ENCODE assay signal across 26 cellular contexts in the genomic region with DNA sequence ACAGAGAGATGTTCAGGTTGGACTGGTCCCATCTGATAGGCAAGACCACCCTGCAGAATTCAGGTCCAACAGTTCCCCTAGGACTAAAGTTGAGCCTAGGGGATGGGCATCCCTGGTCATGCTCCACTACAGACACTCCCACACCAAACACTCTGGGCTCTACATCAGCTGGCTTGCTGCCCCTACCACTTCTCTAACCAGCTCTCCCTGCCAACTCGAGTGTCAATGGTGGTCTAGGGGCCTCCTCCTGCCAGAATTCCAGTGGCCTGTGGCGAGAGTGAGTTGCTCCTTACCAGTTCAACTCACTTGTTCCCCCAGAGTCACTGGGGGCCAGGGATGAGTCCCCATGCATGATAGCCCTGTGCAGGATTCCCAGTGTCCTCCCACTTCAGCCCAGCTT.
"Had no signal": no experiment of that assay in that cellular context is flagged by ENCODE, and none has a peak within 500 bp of the region (broad histone marks: within the 10 kb centered on the region; RNA-seq: fewer than 3 reads in every experiment).

No MANE protein-coding gene starts in this region.

- H3K4me1 ChIP-seq: neural progenitor cell, parathyroid adenoma, psoas muscle, right lobe of liver, sigmoid colon, stomach, tibial nerve, upper lobe of left lung, vagina had no signal

- H3K27me3 Mint-ChIP-seq: progenitor cell of endocrine pancreas; stimulated activated naive B cell treated with anti-CD40 and anti-IgM and Interleukin-4, amounts not matched to agents 10 μg/mL and 1 μg/mL and 100 μg/mL, for 72 hours; stimulated activated naive CD8-positive, alpha-beta T cell treated with anti-CD3 and anti-CD28 coated beads, Interleukin-15, Interleukin-2, amounts not matched to agents 100 ng/mL and 50 ng/mL, for 24 hours had no signal

- H3K27ac Mint-ChIP-seq: natural killer cell; nephron; neural progenitor cell; progenitor cell of endocrine pancreas; stimulated activated effector memory CD8-positive, alpha-beta T cell treated with anti-CD3 and anti-CD28 coated beads, Interleukin-12 subunit alpha, Interleukin-12 subunit beta, amount 100 ng/mL, for 72 hours; stimulated activated naive B cell treated with anti-CD40 and anti-IgM and Interleukin-4, amounts not matched to agents 10 μg/mL and 1 μg/mL and 100 μg/mL, for 72 hours; stimulated activated naive CD8-positive, alpha-beta T cell treated with anti-CD3 and anti-CD28 coated beads, Interleukin-15, Interleukin-2, amounts not matched to agents 100 ng/mL and 50 ng/mL, for 24 hours had no signal

- H3K9me3 ChIP-seq: ovary, psoas muscle, right lobe of liver, upper lobe of left lung, vagina had no signal

- H3K36me3 ChIP-seq: neural progenitor cell, ovary, right lobe of liver, sigmoid colon, stomach, tibial nerve, upper lobe of left lung, vagina had no signal

- DNase-seq: natural killer cell; occipital lobe; ovary; posterior cingulate gyrus; psoas muscle; right cardiac atrium; right lobe of liver; sigmoid colon; small intestine; stimulated activated CD4-positive, alpha-beta T cell treated with anti-CD3 and anti-CD28 coated beads, Interleukin-15, amount 100 ng/mL, for 24 hours; stimulated activated CD4-positive, alpha-beta T cell treated with anti-CD3 and anti-CD28 coated beads, Interleukin-2, amount 100 ng/mL, for 24 hours; stimulated activated CD4-positive, alpha-beta T cell treated with anti-CD3 and anti-CD28 coated beads, Interleukin-2, amount 100 ng/mL, for 48 hours; stimulated activated CD4-positive, alpha-beta T cell treated with anti-CD3 and anti-CD28 coated beads, Interleukin-4, amount 100 ng/mL, for 24 hours; stimulated activated naive B cell treated with anti-CD40 and anti-IgM and Interleukin-4, amounts not matched to agents 10 μg/mL and 1 μg/mL and 100 μg/mL, for 72 hours; stimulated activated naive CD4-positive, alpha-beta T cell treated with Interleukin-2 at 50 U/mL for 16 hours; stomach; trophoblast cell had no signal

- H3K36me3 Mint-ChIP-seq: natural killer cell; stimulated activated effector memory CD8-positive, alpha-beta T cell treated with anti-CD3 and anti-CD28 coated beads, Interleukin-12 subunit alpha, Interleukin-12 subunit beta, amount 100 ng/mL, for 72 hours had no signal

- H3K4me3 ChIP-seq: neural progenitor cell, ovary, psoas muscle, right lobe of liver, sigmoid colon, stomach, tibial nerve, upper lobe of left lung, vagina had no signal

- H3K4me1 Mint-ChIP-seq: natural killer cell; stimulated activated effector memory CD8-positive, alpha-beta T cell treated with anti-CD3 and anti-CD28 coated beads, Interleukin-12 subunit alpha, Interleukin-12 subunit beta, amount 100 ng/mL, for 72 hours; stimulated activated naive B cell treated with anti-CD40 and anti-IgM and Interleukin-4, amounts not matched to agents 10 μg/mL and 1 μg/mL and 100 μg/mL, for 72 hours had no signal

- H3K27ac ChIP-seq: neural progenitor cell, ovary, parathyroid adenoma, psoas muscle, right lobe of liver, sigmoid colon, stomach, tibial nerve, upper lobe of left lung, vagina had no signal

- ATAC-seq: natural killer cell; psoas muscle; right cardiac atrium; right lobe of liver; stimulated activated effector memory CD8-positive, alpha-beta T cell treated with anti-CD3 and anti-CD28 coated beads, Interleukin-12 subunit alpha, Interleukin-12 subunit beta, amount 100 ng/mL, for 72 hours; stimulated activated naive B cell treated with anti-CD40 and anti-IgM and Interleukin-4, amounts not matched to agents 10 μg/mL and 1 μg/mL and 100 μg/mL, for 72 hours had no signal

- H3K27me3 ChIP-seq: neural progenitor cell, ovary, right lobe of liver, sigmoid colon, stomach, tibial nerve, upper lobe of left lung, vagina had no signal

- H3K4me3 Mint-ChIP-seq: natural killer cell; nephron; neural progenitor cell; stimulated activated effector memory CD8-positive, alpha-beta T cell treated with anti-CD3 and anti-CD28 coated beads, Interleukin-12 subunit alpha, Interleukin-12 subunit beta, amount 100 ng/mL, for 72 hours; stimulated activated naive B cell treated with anti-CD40 and anti-IgM and Interleukin-4, amounts not matched to agents 10 μg/mL and 1 μg/mL and 100 μg/mL, for 72 hours; stimulated activated naive CD8-positive, alpha-beta T cell treated with anti-CD3 and anti-CD28 coated beads, Interleukin-15, Interleukin-2, amounts not matched to agents 100 ng/mL and 50 ng/mL, for 24 hours had no signal
